In the genomic region with DNA sequence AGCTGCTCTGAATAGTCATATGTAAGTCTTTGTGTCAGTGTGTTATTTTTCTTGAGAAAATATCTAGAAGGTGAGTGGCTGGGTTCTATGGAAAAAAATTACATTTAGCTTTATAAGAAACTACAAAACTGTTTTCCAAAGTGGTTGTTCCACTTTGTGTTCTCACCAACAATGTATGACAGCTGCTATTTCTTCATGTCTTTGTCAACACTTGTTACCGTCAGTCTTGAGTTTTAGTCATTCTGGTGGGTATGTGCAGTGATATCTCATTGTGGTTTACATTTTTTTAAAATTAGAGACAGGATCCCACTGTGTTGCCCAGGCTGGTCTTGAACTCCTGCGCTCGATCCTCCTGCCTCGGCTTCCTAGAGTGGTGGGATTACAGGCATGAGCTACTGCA, we compare ENCODE assay signal across 14 cellular contexts.
DNase-seq lines count a peak whose midpoint lies in the region; ATAC-seq and TF ChIP-seq lines count a peak whose summit lies in the region.
"Had no signal": no experiment of that assay in that cellular context is flagged by ENCODE, and none has a peak within 500 bp of the region (broad histone marks: within the 10 kb centered on the region; RNA-seq: fewer than 3 reads in every experiment).

No MANE protein-coding gene starts in this region.

- no peak overlapping the region for H3K9ac ChIP-seq in OCI-LY3 (ENCODE audit: low read length)

- no peaks in the 10 kb centered on the region for H3K79me2 ChIP-seq in OCI-LY3 (ENCODE audit: low read length)

- no peaks in the 10 kb centered on the region for H3K27me3 Mint-ChIP-seq in memory B cell
- H3K27me3 Mint-ChIP-seq: CD4-positive, alpha-beta memory T cell had no signal

- peak; percentile 40 for DNase-seq in amniotic epithelial cell (ENCODE audit: low read depth)
- no peak for DNase-seq in memory B cell (ENCODE audit: low spot score in 2 of 2)
- DNase-seq in germinal center (ENCODE audit: low spot score), result no peak
- DNase-seq: BE2C; CD4-positive, alpha-beta memory T cell; DMS79 had no signal

- no peak overlapping the region for H3K27ac ChIP-seq in OCI-LY3 (ENCODE audit: low read length)
- H3K27ac ChIP-seq: A549, C4-2B, HL-60 had no signal

- ATAC-seq in memory B cell (ENCODE audit: low read depth), result no peak
- no peak for ATAC-seq in GM18520 (IDR thresholded peaks at IDR 0.05; ENCODE audit: unreplicated experiment)
- ATAC-seq in HG02759 (IDR thresholded peaks at IDR 0.05; ENCODE audit: unreplicated experiment), result no peak
- ATAC-seq: A549 had no signal

- peaks cover 27% of the 10 kb centered on the region for H4K20me1 ChIP-seq in OCI-LY3 (ENCODE audit: insufficient read depth, low read length)

- peaks cover 40% of the 10 kb centered on the region for H3K4me1 ChIP-seq in OCI-LY3 (ENCODE audit: low read length)
- H3K4me1 ChIP-seq: A549, BE2C had no signal

- no peak for TF ChIP-seq CTCF in OCI-LY3 (IDR thresholded peaks at IDR 0.05; ENCODE audit: low read depth, low read length)

- H3K4me2 ChIP-seq in OCI-LY3 (ENCODE audit: low read length), result peak overlapping the region; percentile 72; the same call in 1 of the 2 replicates
- H3K4me2 ChIP-seq: A549 had no signal

- H3K27me3 ChIP-seq in OCI-LY3 (ENCODE audit: low read depth, low read length), result peaks cover 58% of the 10 kb centered on the region
- H3K27me3 ChIP-seq: BE2C had no signal

- H3K27ac Mint-ChIP-seq in memory B cell, result peak overlapping the region; percentile 3
- H3K27ac Mint-ChIP-seq: CD4-positive, alpha-beta memory T cell had no signal

- peaks cover 3% of the 10 kb centered on the region for H3K36me3 Mint-ChIP-seq in memory B cell

- peaks cover 11% of the 10 kb centered on the region for H3K4me1 Mint-ChIP-seq in memory B cell

- H3K9me3 ChIP-seq in OCI-LY3 (ENCODE audit: insufficient read depth, low read length), result no peaks in the 10 kb centered on the region
- H3K9me3 ChIP-seq: A549, BE2C, HAP-1 had no signal

- H3K36me3 ChIP-seq in OCI-LY3 (replicated peaks; ENCODE audit: low read depth, low read length), result no peaks in the 10 kb centered on the region
- H3K36me3 ChIP-seq: BE2C, HAP-1 had no signal

- H2AFZ ChIP-seq in OCI-LY3 (ENCODE audit: low read depth, low read length), result no peak overlapping the region

- H3K4me3 ChIP-seq in OCI-LY3 (ENCODE audit: low read length), result no peak overlapping the region
- H3K4me3 ChIP-seq: A549, GM12878, HAP-1 had no signal

- no peaks in the 10 kb centered on the region for H3K9me3 Mint-ChIP-seq in memory B cell

- no peak overlapping the region for H3K4me3 Mint-ChIP-seq in memory B cell
- H3K4me3 Mint-ChIP-seq: CD4-positive, alpha-beta memory T cell had no signal
